ENCODE assay signal across 14 cellular contexts in the genomic region with DNA sequence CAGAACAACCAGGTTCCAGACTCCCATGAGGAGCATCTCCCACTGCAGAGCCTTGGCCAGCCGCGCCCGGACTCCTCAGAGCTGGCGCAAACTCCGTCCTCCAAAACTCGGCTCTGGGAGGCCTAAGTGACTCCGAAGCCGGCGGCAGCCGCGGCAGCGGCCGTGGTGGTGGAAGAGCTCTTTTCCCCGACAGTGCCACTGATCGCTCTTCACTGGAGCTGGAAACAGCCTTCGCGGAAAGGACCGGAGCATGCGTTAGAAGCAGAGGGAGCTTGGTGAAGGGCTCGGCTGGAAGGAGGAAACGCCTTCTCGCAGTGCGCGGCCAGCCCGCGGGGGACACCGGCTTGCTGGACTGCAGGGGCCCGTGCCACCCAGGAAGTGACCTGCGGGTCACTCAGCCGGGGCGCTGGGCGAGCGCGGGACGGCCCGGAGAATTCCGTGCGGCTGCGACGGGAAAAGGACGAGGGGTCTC. TPM values are rescaled to one million over a fixed set of nuclear protein-coding genes. Genes with fewer than 3 reads are reported as not detected.
DNase-seq lines count a peak whose midpoint lies in the region; ATAC-seq, FAIRE-seq and TF ChIP-seq lines count a peak whose summit lies in the region.
"Had no signal": no experiment of that assay in that cellular context is flagged by ENCODE, and none has a peak within 500 bp of the region (broad histone marks: within the 10 kb centered on the region; RNA-seq: fewer than 3 reads in every experiment).

No MANE protein-coding gene starts in this region.

- FAIRE-seq in GM12892 (lab: Jason Lieb, UNC) = no peak
- FAIRE-seq: TTC549 had no signal

- H3K27me3 ChIP-seq in PC-9 (ENCODE audit: insufficient read depth, low read depth) (peaks cover 6% of the 10 kb centered on the region; the same call in 1 of the 2 replicates), esophagus muscularis mucosa (peaks cover 10 to 100% (median 65%) of the 10 kb centered on the region in 4 donors)

- H3K79me2 ChIP-seq in PC-9 (ENCODE audit: low read depth) = no peaks in the 10 kb centered on the region

- no peaks in the 10 kb centered on the region for H3K9me2 ChIP-seq in PC-9 (ENCODE audit: insufficient read depth)

- TF ChIP-seq EP300 in esophagus muscularis mucosa (IDR thresholded peaks at IDR 0.05) = no peak

- H3K27me3 Mint-ChIP-seq in activated naive CD8-positive, alpha-beta T cell = peaks cover 66% of the 10 kb centered on the region
- H3K27me3 Mint-ChIP-seq in activated naive CD8-positive, alpha-beta T cell treated with anti-CD3 and anti-CD28 coated beads for 36 hours = peaks cover 99% of the 10 kb centered on the region
- peaks cover 96% of the 10 kb centered on the region for H3K27me3 Mint-ChIP-seq in activated CD8-positive, alpha-beta memory T cell treated with anti-CD3 and anti-CD28 coated beads, Interleukin-2, amount 10 ng/mL, durations not matched to agents 7 days and 5 days
- H3K27me3 Mint-ChIP-seq in mesothelial cell of epicardium (ENCODE audit: low read depth) (peaks cover 97% of the 10 kb centered on the region), type B pancreatic cell (peaks cover 99% of the 10 kb centered on the region)

- H3K36me3 ChIP-seq in PC-9 (ENCODE audit: low read depth) = no peaks in the 10 kb centered on the region
- no peaks in the 10 kb centered on the region for H3K36me3 ChIP-seq in esophagus muscularis mucosa

- WGBS in esophagus muscularis mucosa = 7% methylated on average over 15 of the region's 41 CpGs

- BruUV-seq in PC-9 (replicated peaks; lab: Mats Ljungman, UMichigan) = no TSS peak

- POLR2A ChIA-PET in PC-9 (lab: Charles Lee; ENCODE audit: unreplicated experiment) = no interaction called here

- peaks cover 37% of the 10 kb centered on the region for H3K4me1 Mint-ChIP-seq in activated naive CD8-positive, alpha-beta T cell (ENCODE audit: low read depth)
- peaks cover 29% of the 10 kb centered on the region for H3K4me1 Mint-ChIP-seq in activated naive CD8-positive, alpha-beta T cell treated with anti-CD3 and anti-CD28 coated beads for 36 hours
- peaks cover 27% of the 10 kb centered on the region for H3K4me1 Mint-ChIP-seq in activated CD8-positive, alpha-beta memory T cell treated with anti-CD3 and anti-CD28 coated beads, Interleukin-2, amount 10 ng/mL, durations not matched to agents 7 days and 5 days
- peaks cover 25% of the 10 kb centered on the region for H3K4me1 Mint-ChIP-seq in mesothelial cell of epicardium
- H3K4me1 Mint-ChIP-seq in type B pancreatic cell (ENCODE audit: unreplicated experiment) = peaks cover 12% of the 10 kb centered on the region

- H3K27ac ChIP-seq in PC-9 (no peak overlapping the region), esophagus muscularis mucosa (replicated peaks in 1 of 4) (no peak overlapping the region)
- H3K27ac ChIP-seq: C4-2B had no signal

- CTCF ChIA-PET in activated CD8-positive, alpha-beta memory T cell treated with anti-CD3 and anti-CD28 coated beads, Interleukin-2, amount 10 ng/mL, durations not matched to agents 7 days and 5 days (lab: Charles Lee) = interaction anchor here (2.5 kb wide), 1 partner anchor 9 kb away, joined by 8 read pairs; no protein-coding TSS in a partner anchor
- CTCF ChIA-PET in PC-9 (lab: Charles Lee) = no interaction called here

- peaks cover 7% of the 10 kb centered on the region; the same call in 1 of the 2 replicates for H3F3A ChIP-seq in PC-9 (ENCODE audit: insufficient read depth, low read depth)

- ATAC-seq in activated CD8-positive, alpha-beta memory T cell treated with anti-CD3 and anti-CD28 coated beads, Interleukin-2, amount 10 ng/mL, durations not matched to agents 7 days and 5 days = no peak
- ATAC-seq: esophagus mucosa had no signal

- H3K9me3 ChIP-seq in PC-9 (ENCODE audit: insufficient read depth, low read depth) = no peaks in the 10 kb centered on the region
- no peaks in the 10 kb centered on the region for H3K9me3 ChIP-seq in esophagus muscularis mucosa

- H3K4me3 ChIP-seq in PC-9 = no peak overlapping the region
- H3K4me3 ChIP-seq in esophagus muscularis mucosa = peak overlapping the region in 1 of 4 donors; percentile 17

- TF ChIP-seq POLR2A in GM12892 (IDR thresholded peaks at IDR 0.05; ENCODE audit: low read depth, low read length) = no peak
- TF ChIP-seq POLR2A in esophagus muscularis mucosa (IDR thresholded peaks at IDR 0.05; ENCODE audit: low read depth) = no peak

- intact Hi-C loops in PC-9 (cut with micrococcal nuclease; ENCODE audit: unreplicated experiment) = loop anchor here (5.0 kb wide), 1 partner anchor 457 kb away; a partner anchor contains a TSS
- intact Hi-C loops in esophagus muscularis mucosa (cut with DNase I) = loop anchor here (10.0 kb wide), 1 partner anchor 580 kb away; no protein-coding TSS in a partner anchor

- H3K4me3 Mint-ChIP-seq in activated naive CD8-positive, alpha-beta T cell = peak overlapping the region; percentile 10
- H3K4me3 Mint-ChIP-seq in activated naive CD8-positive, alpha-beta T cell treated with anti-CD3 and anti-CD28 coated beads for 36 hours = no peak overlapping the region
- H3K4me3 Mint-ChIP-seq in activated CD8-positive, alpha-beta memory T cell treated with anti-CD3 and anti-CD28 coated beads, Interleukin-2, amount 10 ng/mL, durations not matched to agents 7 days and 5 days = no peak overlapping the region
- H3K4me3 Mint-ChIP-seq in mesothelial cell of epicardium (peak overlapping the region; percentile 65), type B pancreatic cell (peak overlapping the region; percentile 67)

- H3K9me3 Mint-ChIP-seq in activated naive CD8-positive, alpha-beta T cell (ENCODE audit: low read depth) = no peaks in the 10 kb centered on the region
- H3K9me3 Mint-ChIP-seq in activated naive CD8-positive, alpha-beta T cell treated with anti-CD3 and anti-CD28 coated beads for 36 hours = no peaks in the 10 kb centered on the region
- no peaks in the 10 kb centered on the region for H3K9me3 Mint-ChIP-seq in activated CD8-positive, alpha-beta memory T cell treated with anti-CD3 and anti-CD28 coated beads, Interleukin-2, amount 10 ng/mL, durations not matched to agents 7 days and 5 days (ENCODE audit: low read depth)
- H3K9me3 Mint-ChIP-seq in mesothelial cell of epicardium (no peaks in the 10 kb centered on the region), type B pancreatic cell (no peaks in the 10 kb centered on the region)

- no peak overlapping the region for H3K27ac Mint-ChIP-seq in activated naive CD8-positive, alpha-beta T cell
- no peak overlapping the region for H3K27ac Mint-ChIP-seq in activated naive CD8-positive, alpha-beta T cell treated with anti-CD3 and anti-CD28 coated beads for 36 hours
- no peak overlapping the region for H3K27ac Mint-ChIP-seq in activated CD8-positive, alpha-beta memory T cell treated with anti-CD3 and anti-CD28 coated beads, Interleukin-2, amount 10 ng/mL, durations not matched to agents 7 days and 5 days
- H3K27ac Mint-ChIP-seq in mesothelial cell of epicardium (peak overlapping the region; percentile 83), type B pancreatic cell (no peak overlapping the region)

- H3K4me1 ChIP-seq in PC-9 (replicated peaks; ENCODE audit: insufficient read depth) (no peaks in the 10 kb centered on the region), esophagus muscularis mucosa (peaks cover 17 to 45% (median 38%) of the 10 kb centered on the region in 4 donors)

- H3K36me3 Mint-ChIP-seq in activated naive CD8-positive, alpha-beta T cell = no peaks in the 10 kb centered on the region
- peaks cover 3% of the 10 kb centered on the region for H3K36me3 Mint-ChIP-seq in activated naive CD8-positive, alpha-beta T cell treated with anti-CD3 and anti-CD28 coated beads for 36 hours
- H3K36me3 Mint-ChIP-seq in activated CD8-positive, alpha-beta memory T cell treated with anti-CD3 and anti-CD28 coated beads, Interleukin-2, amount 10 ng/mL, durations not matched to agents 7 days and 5 days = no peaks in the 10 kb centered on the region
- H3K36me3 Mint-ChIP-seq in mesothelial cell of epicardium (no peaks in the 10 kb centered on the region), type B pancreatic cell (no peaks in the 10 kb centered on the region)

- TF ChIP-seq CTCF in mesothelial cell of epicardium (IDR thresholded peaks at IDR 0.05; ENCODE audit: unreplicated experiment) (no peak), type B pancreatic cell (conservative IDR thresholded peaks at IDR 0.05) (no peak), PC-9 (conservative IDR thresholded peaks at IDR 0.05) (no peak), esophagus muscularis mucosa (IDR thresholded peaks at IDR 0.05) (no peak)

- no peak overlapping the region for H2AFZ ChIP-seq in PC-9

- no peak for DNase-seq in activated naive CD8-positive, alpha-beta T cell treated with anti-CD3 and anti-CD28 coated beads for 36 hours
- peak; percentile 39 for DNase-seq in activated CD8-positive, alpha-beta memory T cell treated with anti-CD3 and anti-CD28 coated beads, Interleukin-2, amount 10 ng/mL, durations not matched to agents 7 days and 5 days
- DNase-seq in mesothelial cell of epicardium (ENCODE audit: low spot score in 2 of 2, unreplicated experiment in 2 of 2) = peak in 1 of 2 experiments; percentile 55
- peak; percentile 71 for DNase-seq in type B pancreatic cell (ENCODE audit: extremely low spot score, unreplicated experiment)
- no peak for DNase-seq in GM12892 (ENCODE audit: insufficient read length)
- DNase-seq in PC-9 = no peak
- DNase-seq in esophagus muscularis mucosa (ENCODE audit: extremely low spot score) = no peak
- DNase-seq: activated naive CD4-positive, alpha-beta T cell; NCI-H446 treated with DMSO at 0.1 percent for 48 hours had no signal

- no peak overlapping the region for H3K4me2 ChIP-seq in PC-9

- H4K20me1 ChIP-seq in PC-9 (ENCODE audit: insufficient read depth) = no peaks in the 10 kb centered on the region

RNA-seq across cellular contexts. Expression of a gene that starts 5.0 kb away (rescaled TPM):
- total RNA-seq in activated naive CD8-positive, alpha-beta T cell treated with anti-CD3 and anti-CD28 coated beads for 36 hours = not detected
- total RNA-seq in activated CD8-positive, alpha-beta memory T cell treated with anti-CD3 and anti-CD28 coated beads, Interleukin-2, amount 10 ng/mL, durations not matched to agents 7 days and 5 days = not detected
- total RNA-seq in mesothelial cell of epicardium = 6.9 to 7.7 TPM (median 7.5 TPM) in 3 replicates
- 0.75 and 1.5 TPM in 2 replicates for total RNA-seq in type B pancreatic cell (ENCODE audit: low replicate concordance)
- not detected for polyA plus RNA-seq in GM12892 (2012; ENCODE audit: missing spikeins)
- 0.35 and 0.40 TPM in 2 replicates for total RNA-seq in PC-9 (2021)
- total RNA-seq in esophagus muscularis mucosa = not detected
- total RNA-seq: esophagus mucosa, lung microvascular endothelial cell had no signal

RNA-seq across cellular contexts. Expression of a gene that starts 19.9 kb away (rescaled TPM):
- total RNA-seq in activated naive CD8-positive, alpha-beta T cell treated with anti-CD3 and anti-CD28 coated beads for 36 hours = under 1 TPM in 1 of 2 experiments, not detected in 1; 0.10 TPM
- total RNA-seq in activated CD8-positive, alpha-beta memory T cell treated with anti-CD3 and anti-CD28 coated beads, Interleukin-2, amount 10 ng/mL, durations not matched to agents 7 days and 5 days = not detected
- 3.3 to 4.2 TPM (median 3.9 TPM) in 3 replicates for total RNA-seq in mesothelial cell of epicardium
- 1.2 TPM in 1 of 2 replicates, not detected in the other for total RNA-seq in type B pancreatic cell (ENCODE audit: low replicate concordance)
- polyA plus RNA-seq in GM12892 (2012; ENCODE audit: missing spikeins) = not detected
- total RNA-seq in PC-9 (2021) = 0.26 and 0.43 TPM in 2 replicates
- total RNA-seq in esophagus muscularis mucosa = not detected
- total RNA-seq: esophagus mucosa, lung microvascular endothelial cell had no signal

RNA-seq across cellular contexts. Expression of a gene that starts 30.8 kb away (rescaled TPM):
- total RNA-seq in activated naive CD8-positive, alpha-beta T cell treated with anti-CD3 and anti-CD28 coated beads for 36 hours = not detected
- not detected for total RNA-seq in activated CD8-positive, alpha-beta memory T cell treated with anti-CD3 and anti-CD28 coated beads, Interleukin-2, amount 10 ng/mL, durations not matched to agents 7 days and 5 days
- total RNA-seq in mesothelial cell of epicardium (13.1 to 14.4 TPM (median 13.8 TPM) in 3 replicates), type B pancreatic cell (ENCODE audit: low replicate concordance) (0.29 and 4.9 TPM in 2 replicates), PC-9 (2021) (not detected in 2 replicates), esophagus muscularis mucosa (not detected)
- polyA plus RNA-seq in GM12892 (2012; ENCODE audit: missing spikeins) = 2.9 TPM

RNA-seq across cellular contexts. Expression of a gene that starts 37.7 kb away (rescaled TPM):
- total RNA-seq in activated naive CD8-positive, alpha-beta T cell treated with anti-CD3 and anti-CD28 coated beads for 36 hours = not detected
- total RNA-seq in activated CD8-positive, alpha-beta memory T cell treated with anti-CD3 and anti-CD28 coated beads, Interleukin-2, amount 10 ng/mL, durations not matched to agents 7 days and 5 days = not detected
- total RNA-seq in mesothelial cell of epicardium = 1.4 to 2.1 TPM (median 1.8 TPM) in 3 replicates
- total RNA-seq in type B pancreatic cell (ENCODE audit: low replicate concordance) = 0.41 and 0.71 TPM in 2 replicates
- not detected for polyA plus RNA-seq in GM12892 (2012; ENCODE audit: missing spikeins)
- total RNA-seq in PC-9 (2021) = not detected in 2 replicates
- not detected for total RNA-seq in esophagus muscularis mucosa
- total RNA-seq: esophagus mucosa, lung microvascular endothelial cell had no signal

RNA-seq across cellular contexts. Expression of a gene that starts 39.5 kb away (rescaled TPM):
- total RNA-seq in activated naive CD8-positive, alpha-beta T cell treated with anti-CD3 and anti-CD28 coated beads for 36 hours = not detected
- not detected for total RNA-seq in activated CD8-positive, alpha-beta memory T cell treated with anti-CD3 and anti-CD28 coated beads, Interleukin-2, amount 10 ng/mL, durations not matched to agents 7 days and 5 days
- total RNA-seq in mesothelial cell of epicardium = 10.8 to 14.5 TPM (median 13.2 TPM) in 3 replicates
- 0.67 and 4.1 TPM in 2 replicates for total RNA-seq in type B pancreatic cell (ENCODE audit: low replicate concordance)
- 4.1 TPM for polyA plus RNA-seq in GM12892 (2012; ENCODE audit: missing spikeins)
- total RNA-seq in PC-9 (2021) = 1.9 and 2.5 TPM in 2 replicates
- total RNA-seq in esophagus muscularis mucosa = under 1 TPM in 1 of 4 donors, not detected in 3; 0.50 TPM

Comparison
In these comparisons a context has a peak if more than half of its experiments do, and no peak if none do; other contexts are left out.
1. H3K4me3 Mint-ChIP-seq: peak in activated naive CD8-positive, alpha-beta T cell (single experiment), mesothelial cell of epicardium (single experiment) and type B pancreatic cell (single experiment); none in activated naive CD8-positive, alpha-beta T cell treated with anti-CD3 and anti-CD28 coated beads for 36 hours (single experiment) and activated CD8-positive, alpha-beta memory T cell treated with anti-CD3 and anti-CD28 coated beads, Interleukin-2, amount 10 ng/mL, durations not matched to agents 7 days and 5 days (single experiment).
2. DNase-seq: peak in activated CD8-positive, alpha-beta memory T cell treated with anti-CD3 and anti-CD28 coated beads, Interleukin-2, amount 10 ng/mL, durations not matched to agents 7 days and 5 days (single experiment) and type B pancreatic cell (single experiment); none in activated naive CD8-positive, alpha-beta T cell treated with anti-CD3 and anti-CD28 coated beads for 36 hours (single experiment), GM12892 (single experiment), PC-9 (0 of 2) and esophagus muscularis mucosa (single experiment).